In the genomic region with DNA sequence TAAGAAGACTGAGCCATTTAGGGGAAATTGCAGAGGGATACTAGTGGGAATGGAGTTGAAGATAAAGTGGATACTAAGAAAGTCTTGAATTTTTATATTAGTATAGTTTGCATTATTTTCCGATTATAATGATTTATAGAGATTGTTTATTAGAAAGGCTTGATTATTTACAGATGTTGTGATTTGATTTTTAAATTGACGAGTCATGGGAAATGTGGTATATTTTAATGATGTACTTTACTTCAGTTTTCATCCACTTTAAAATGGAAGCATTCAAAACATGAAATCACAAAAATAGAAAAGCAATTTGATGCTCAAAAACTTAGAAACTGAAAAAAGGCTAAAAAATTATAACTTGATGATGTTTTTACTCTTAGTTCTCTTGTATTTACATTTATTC, we compare ENCODE assay signal across 27 cellular contexts. TPM values are rescaled to one million over a fixed set of nuclear protein-coding genes. Genes with fewer than 3 reads are reported as not detected.
DNase-seq lines count a peak whose midpoint lies in the region; ATAC-seq, FAIRE-seq and TF ChIP-seq lines count a peak whose summit lies in the region.
"Had no signal": no experiment of that assay in that cellular context is flagged by ENCODE, and none has a peak within 500 bp of the region (broad histone marks: within the 10 kb centered on the region; RNA-seq: fewer than 3 reads in every experiment).

No MANE protein-coding gene starts in this region.

- no peak overlapping the region for H3K9ac ChIP-seq in IMR-90 (ENCODE audit: low read depth, low read length)
- H3K9ac ChIP-seq in neural progenitor cell = no peak overlapping the region
- H3K9ac ChIP-seq: BLaER1 treated with 17β-estradiol and CSF1 and Interleukin-3, amounts not matched to agents 10 nM and 100 nM had no signal

- H3K27me3 ChIP-seq in IMR-90 (ENCODE audit: control insufficient read depth, insufficient read depth, low read length) (no peaks in the 10 kb centered on the region), neural progenitor cell (no peaks in the 10 kb centered on the region), SJCRH30 (no peaks in the 10 kb centered on the region)
- H3K27me3 ChIP-seq: BLaER1 treated with 17β-estradiol and CSF1 and Interleukin-3, amounts not matched to agents 10 nM and 100 nM had no signal

- no peak for ATAC-seq in activated T-cell treated with anti-CD3 and anti-CD28 coated beads, Interleukin-2, amount 50 U/mL, for 72 hours (replicated peaks in 1 of 2)
- no peak for ATAC-seq in activated T-cell treated with anti-CD3 and anti-CD28 coated beads, Interleukin-2, amount 50 U/mL, for 4 hours
- no peak for ATAC-seq in IMR-90 (ENCODE audit: low read depth)
- ATAC-seq: GM12878 had no signal

- no peak overlapping the region for H3K4ac ChIP-seq in IMR-90 (ENCODE audit: low read depth, low read length)

- peaks cover 2% of the 10 kb centered on the region; the same call in 1 of the 2 replicates for H3K9me1 ChIP-seq in IMR-90 (ENCODE audit: insufficient read depth, low read length)

- no peak overlapping the region for H3K56ac ChIP-seq in IMR-90 (ENCODE audit: extremely low read depth, insufficient read depth, low read length)

- peaks cover 69% of the 10 kb centered on the region for H3K4me1 Mint-ChIP-seq in activated T-cell treated with anti-CD3 and anti-CD28 coated beads, Interleukin-2, amount 50 U/mL, for 72 hours (ENCODE audit: low read depth)
- peaks cover 63% of the 10 kb centered on the region for H3K4me1 Mint-ChIP-seq in activated T-cell treated with anti-CD3 and anti-CD28 coated beads, Interleukin-2, amount 50 U/mL, for 4 hours (ENCODE audit: low read depth)
- H3K4me1 Mint-ChIP-seq in neural progenitor cell = no peaks in the 10 kb centered on the region
- peaks cover 35% of the 10 kb centered on the region for H3K4me1 Mint-ChIP-seq in activated CD4-positive, alpha-beta memory T cell treated with anti-CD3 and anti-CD28 coated beads, Interleukin-2, amount 10 ng/mL, durations not matched to agents 7 days and 5 days

- no peak for TF ChIP-seq RAD21 in IMR-90 (IDR thresholded peaks at IDR 0.05; ENCODE audit: low read length)

- no peaks in the 10 kb centered on the region for H3K27me3 Mint-ChIP-seq in activated T-cell treated with anti-CD3 and anti-CD28 coated beads, Interleukin-2, amount 50 U/mL, for 72 hours (ENCODE audit: low read depth)
- H3K27me3 Mint-ChIP-seq in activated T-cell treated with anti-CD3 and anti-CD28 coated beads, Interleukin-2, amount 50 U/mL, for 4 hours (ENCODE audit: low read depth) = no peaks in the 10 kb centered on the region
- H3K27me3 Mint-ChIP-seq in neural progenitor cell (ENCODE audit: insufficient read depth, low read depth) = peaks cover 2% of the 10 kb centered on the region
- H3K27me3 Mint-ChIP-seq in activated CD4-positive, alpha-beta memory T cell treated with anti-CD3 and anti-CD28 coated beads, Interleukin-2, amount 10 ng/mL, durations not matched to agents 7 days and 5 days = no peaks in the 10 kb centered on the region
- H3K27me3 Mint-ChIP-seq: B cell; CD4-positive, alpha-beta memory T cell; CD4-positive, CD25-positive, alpha-beta regulatory T cell; CD8-positive, alpha-beta memory T cell had no signal

- peaks cover 3% of the 10 kb centered on the region for H3K9me3 ChIP-seq in IMR-90 (ENCODE audit: control insufficient read depth, insufficient read depth, low read length)
- peaks cover 9% of the 10 kb centered on the region for H3K9me3 ChIP-seq in neural progenitor cell (ENCODE audit: low read depth)
- 0 out of 2 replicates have a peak, but pooled peaks cover 3% of the 10 kb centered on the region for H3K9me3 ChIP-seq in SJCRH30 (replicated peaks)

- no CpG with 5 or more reads among the region's 2 CpGs for WGBS in IMR-90 (ENCODE audit: extremely low coverage in 2 of 2, insufficient read length in 1 of 2), 2 experiments

- peaks cover 3 to 11% of the 10 kb centered on the region in 2 donors for H3K36me3 Mint-ChIP-seq in activated T-cell treated with anti-CD3 and anti-CD28 coated beads, Interleukin-2, amount 50 U/mL, for 72 hours (ENCODE audit: insufficient read depth in 2 of 2)
- H3K36me3 Mint-ChIP-seq in activated T-cell treated with anti-CD3 and anti-CD28 coated beads, Interleukin-2, amount 50 U/mL, for 4 hours (ENCODE audit: insufficient read depth) = peaks cover 10% of the 10 kb centered on the region
- peaks cover 43% of the 10 kb centered on the region for H3K36me3 Mint-ChIP-seq in neural progenitor cell
- H3K36me3 Mint-ChIP-seq in activated CD4-positive, alpha-beta memory T cell treated with anti-CD3 and anti-CD28 coated beads, Interleukin-2, amount 10 ng/mL, durations not matched to agents 7 days and 5 days (ENCODE audit: low read depth) = peaks cover 15% of the 10 kb centered on the region

- no peak overlapping the region for H2BK15ac ChIP-seq in IMR-90 (ENCODE audit: low read depth, low read length)

- H3F3A ChIP-seq in neural progenitor cell (ENCODE audit: low read depth) = peaks cover 6% of the 10 kb centered on the region

- no peak overlapping the region for H3K14ac ChIP-seq in IMR-90 (replicated peaks; ENCODE audit: low read depth, low read length)

- peak overlapping the region; percentile 29 for H3K27ac Mint-ChIP-seq in activated T-cell treated with anti-CD3 and anti-CD28 coated beads, Interleukin-2, amount 50 U/mL, for 72 hours
- no peak overlapping the region for H3K27ac Mint-ChIP-seq in neural progenitor cell
- no peak overlapping the region for H3K27ac Mint-ChIP-seq in activated CD4-positive, alpha-beta memory T cell treated with anti-CD3 and anti-CD28 coated beads, Interleukin-2, amount 10 ng/mL, durations not matched to agents 7 days and 5 days
- H3K27ac Mint-ChIP-seq: B cell; CD14-positive monocyte; CD4-positive, alpha-beta memory T cell; CD4-positive, CD25-positive, alpha-beta regulatory T cell; CD8-positive, alpha-beta memory T cell had no signal

- H2AK9ac ChIP-seq in IMR-90 (replicated peaks; ENCODE audit: low read depth, low read length, poor library complexity) = no peak overlapping the region

- FAIRE-seq in A204.1 (lab: Jason Lieb, UNC) = peak; percentile 23
- FAIRE-seq: GM12878, GM12892, GM18507 had no signal

- no peak overlapping the region for H2BK20ac ChIP-seq in IMR-90 (ENCODE audit: low read depth, low read length)

- peaks cover 2 to 3% of the 10 kb centered on the region in 2 donors for H3K9me3 Mint-ChIP-seq in activated T-cell treated with anti-CD3 and anti-CD28 coated beads, Interleukin-2, amount 50 U/mL, for 72 hours
- H3K9me3 Mint-ChIP-seq in activated T-cell treated with anti-CD3 and anti-CD28 coated beads, Interleukin-2, amount 50 U/mL, for 4 hours = peaks cover 8% of the 10 kb centered on the region
- peaks cover 54% of the 10 kb centered on the region for H3K9me3 Mint-ChIP-seq in neural progenitor cell
- peaks cover 9% of the 10 kb centered on the region for H3K9me3 Mint-ChIP-seq in activated CD4-positive, alpha-beta memory T cell treated with anti-CD3 and anti-CD28 coated beads, Interleukin-2, amount 10 ng/mL, durations not matched to agents 7 days and 5 days

- intact Hi-C loops in IMR-90 (cut with micrococcal nuclease) = no loop called here

- H3K4me1 ChIP-seq in IMR-90 (ENCODE audit: control insufficient read depth, insufficient read depth, low read length) = peaks cover 2% of the 10 kb centered on the region
- peaks cover 14% of the 10 kb centered on the region for H3K4me1 ChIP-seq in neural progenitor cell
- H3K4me1 ChIP-seq in SJCRH30 = no peaks in the 10 kb centered on the region

- no peak overlapping the region for H4K5ac ChIP-seq in IMR-90 (ENCODE audit: low read depth, low read length)

- no TSS peak for BruUV-seq in IMR-90 (replicated peaks; lab: Mats Ljungman, UMichigan)

- H3K4me3 Mint-ChIP-seq in activated T-cell treated with anti-CD3 and anti-CD28 coated beads, Interleukin-2, amount 50 U/mL, for 72 hours = no peak overlapping the region
- no peak overlapping the region for H3K4me3 Mint-ChIP-seq in activated T-cell treated with anti-CD3 and anti-CD28 coated beads, Interleukin-2, amount 50 U/mL, for 4 hours
- no peak overlapping the region for H3K4me3 Mint-ChIP-seq in neural progenitor cell
- H3K4me3 Mint-ChIP-seq in activated CD4-positive, alpha-beta memory T cell treated with anti-CD3 and anti-CD28 coated beads, Interleukin-2, amount 10 ng/mL, durations not matched to agents 7 days and 5 days = no peak overlapping the region
- H3K4me3 Mint-ChIP-seq: B cell; CD14-positive monocyte; CD4-positive, CD25-positive, alpha-beta regulatory T cell; CD8-positive, alpha-beta memory T cell had no signal

- H2AK5ac ChIP-seq in IMR-90 (ENCODE audit: low read depth, low read length) = no peak overlapping the region

- no peak overlapping the region for H3K23ac ChIP-seq in IMR-90 (ENCODE audit: low read depth, low read length)

- H3K27ac ChIP-seq in IMR-90 (ENCODE audit: insufficient read depth, low read length) (no peak overlapping the region), neural progenitor cell (peak overlapping the region; percentile 16), SJCRH30 (no peak overlapping the region)
- H3K27ac ChIP-seq: 22Rv1; BLaER1 treated with 17β-estradiol and CSF1 and Interleukin-3, amounts not matched to agents 10 nM and 100 nM had no signal

- no peak overlapping the region for H3K4me3 ChIP-seq in IMR-90 (ENCODE audit: insufficient read depth, low read depth, low read length)
- no peak overlapping the region for H3K4me3 ChIP-seq in neural progenitor cell
- no peak overlapping the region for H3K4me3 ChIP-seq in SJCRH30
- H3K4me3 ChIP-seq: BLaER1 treated with 17β-estradiol and CSF1 and Interleukin-3, amounts not matched to agents 10 nM and 100 nM; GM12878 had no signal

- no peak overlapping the region for H3K18ac ChIP-seq in IMR-90 (ENCODE audit: low read depth, low read length)

- peaks cover 1% of the 10 kb centered on the region; the same call in 1 of the 2 replicates for H3K36me3 ChIP-seq in IMR-90 (ENCODE audit: control insufficient read depth, insufficient read depth, low read length)
- H3K36me3 ChIP-seq in neural progenitor cell = peaks cover 5% of the 10 kb centered on the region
- no peaks in the 10 kb centered on the region; the same call in 1 of the 2 replicates for H3K36me3 ChIP-seq in SJCRH30

- dilution Hi-C loops in IMR-90 (cut with HindIII; ENCODE audit: low sequenced_read_pairs, unreplicated experiment) = no loop called here

- H2BK120ac ChIP-seq in IMR-90 (ENCODE audit: low read depth, low read length) = no peak overlapping the region

- H3K4me2 ChIP-seq in IMR-90 (ENCODE audit: low read depth, low read length) = no peak overlapping the region
- no peak overlapping the region for H3K4me2 ChIP-seq in neural progenitor cell
- H3K4me2 ChIP-seq: BLaER1 treated with 17β-estradiol and CSF1 and Interleukin-3, amounts not matched to agents 10 nM and 100 nM had no signal

- TF ChIP-seq CTCF in IMR-90 (conservative IDR thresholded peaks at IDR 0.05; ENCODE audit: low read depth, low read length) (no peak), neural progenitor cell (IDR thresholded peaks at IDR 0.05) (no peak)

- peaks cover 77% of the 10 kb centered on the region for H4K20me1 ChIP-seq in IMR-90 (ENCODE audit: insufficient read depth, low read length)
- H4K20me1 ChIP-seq in neural progenitor cell (ENCODE audit: low read depth) = peaks cover 9% of the 10 kb centered on the region

- H3K79me2 ChIP-seq in neural progenitor cell (ENCODE audit: low read depth) = peaks cover 100% of the 10 kb centered on the region

- CTCF ChIA-PET in IMR-90 (lab: Yijun Ruan, JAX) = no interaction called here
- CTCF ChIA-PET in activated CD4-positive, alpha-beta memory T cell treated with anti-CD3 and anti-CD28 coated beads, Interleukin-2, amount 10 ng/mL, durations not matched to agents 7 days and 5 days (lab: Charles Lee) = no interaction called here

- in situ Hi-C loops in IMR-90 (cut with MboI; ENCODE audit: low sequenced_read_pairs) = no loop called here

- H4K8ac ChIP-seq in IMR-90 (ENCODE audit: low read depth in 2 of 2, low read length in 2 of 2) = no peak overlapping the region

- POLR2A ChIA-PET in IMR-90 (lab: Charles Lee; ENCODE audit: unreplicated experiment) = no interaction called here
- POLR2A ChIA-PET in activated CD4-positive, alpha-beta memory T cell treated with anti-CD3 and anti-CD28 coated beads, Interleukin-2, amount 10 ng/mL, durations not matched to agents 7 days and 5 days (lab: Charles Lee) = no interaction called here

- H3K79me1 ChIP-seq in IMR-90 (ENCODE audit: low read depth in 1 of 2, low read length in 2 of 2) = peaks cover 4 to 54% of the 10 kb centered on the region in 2 experiments; a peak in 3 of 4 replicates

- no peak for TF ChIP-seq POLR2A in IMR-90 (IDR thresholded peaks at IDR 0.05; ENCODE audit: low read depth, low read length)

- DNase-seq in activated T-cell treated with anti-CD3 and anti-CD28 coated beads, Interleukin-2, amount 50 U/mL, for 72 hours = no peak
- DNase-seq in activated T-cell treated with anti-CD3 and anti-CD28 coated beads, Interleukin-2, amount 50 U/mL, for 4 hours = no peak
- DNase-seq in IMR-90 = no peak
- no peak for DNase-seq in neural progenitor cell (ENCODE audit: low spot score)
- no peak for DNase-seq in SJCRH30
- DNase-seq in activated CD4-positive, alpha-beta memory T cell treated with anti-CD3 and anti-CD28 coated beads, Interleukin-2, amount 10 ng/mL, durations not matched to agents 7 days and 5 days = no peak
- DNase-seq in SKM-1 (lab: John Stamatoyannopoulos, UW; ENCODE audit: unreplicated experiment) = no peak
- DNase-seq: AML-193; CD4-positive, alpha-beta memory T cell; CD4-positive, CD25-positive, alpha-beta regulatory T cell; CD8-positive, alpha-beta memory T cell; COR-L47; DMS 273 treated with DMSO at 0.1 percent for 48 hours; DMS153; DMS53; DMS79; DND-41; EL; GDM1 had no signal

- no peak overlapping the region for H2BK5ac ChIP-seq in IMR-90 (ENCODE audit: low read depth, low read length, poor library complexity, severe bottlenecking)

- no peak overlapping the region for H4K91ac ChIP-seq in IMR-90 (ENCODE audit: insufficient read depth, low read depth, low read length)

- H2AFZ ChIP-seq in IMR-90 (replicated peaks; ENCODE audit: low read length, poor library complexity) = no peak overlapping the region
- H2AFZ ChIP-seq in neural progenitor cell (replicated peaks) = no peak overlapping the region

RNA-seq across cellular contexts. Expression of gene USP47, which starts 21.2 kb away (rescaled TPM):
- 10 to 100 TPM; 75.8 to 85.6 TPM for total RNA-seq in activated T-cell treated with anti-CD3 and anti-CD28 coated beads, Interleukin-2, amount 50 U/mL, for 72 hours
- total RNA-seq in activated T-cell treated with anti-CD3 and anti-CD28 coated beads, Interleukin-2, amount 50 U/mL, for 4 hours = 10 to 100 TPM; 39.5 to 48.3 (median 40.8) TPM
- 110 and 117 TPM in 2 replicates for total RNA-seq in IMR-90 (2012; rRNA removed)
- polyA plus RNA-seq in IMR-90 (2012; rRNA removed) = 12.4 and 15.0 TPM in 2 replicates
- 3.8 and 5.9 TPM in 2 replicates for polyA plus RNA-seq in IMR-90 (2012; cell fraction: cytosol; rRNA removed)
- polyA plus RNA-seq in IMR-90 (2012; cell fraction: nucleus; rRNA removed; ENCODE audit: low replicate concordance) = 5.9 and 41.8 TPM in 2 replicates
- total RNA-seq in neural progenitor cell (ENCODE audit: low replicate concordance) = 55.1 and 71.7 TPM in 2 replicates
- 82.1 and 98.7 TPM in 2 replicates for total RNA-seq in SJCRH30 (2014; rRNA removed; shearing (Covaris generic))
- total RNA-seq in activated CD4-positive, alpha-beta memory T cell treated with anti-CD3 and anti-CD28 coated beads, Interleukin-2, amount 10 ng/mL, durations not matched to agents 7 days and 5 days = 10 to 100 TPM; 38.9 to 41.7 TPM
